10 cellular contexts compared by ENCODE assay signal in the genomic region with DNA sequence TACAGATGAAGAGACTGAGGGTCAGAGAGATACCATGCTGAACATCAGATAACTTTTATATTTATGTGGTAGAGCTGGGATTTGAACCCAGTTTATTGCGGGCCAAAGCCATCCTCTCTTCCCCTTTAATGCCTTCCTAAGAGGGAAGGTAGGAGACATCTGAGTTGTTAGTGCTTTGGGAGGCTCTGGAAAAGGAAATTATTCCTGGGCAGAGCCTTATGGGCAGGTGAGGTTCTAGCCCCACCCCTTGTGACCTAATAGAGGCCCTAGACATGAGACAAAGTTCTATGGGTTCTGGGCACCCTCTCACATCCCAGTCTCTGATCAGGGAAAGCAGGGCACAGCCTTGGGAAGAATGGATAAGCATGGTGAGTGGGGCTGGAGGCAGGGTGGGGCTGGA. TPM values are rescaled to one million over a fixed set of nuclear protein-coding genes. Genes with fewer than 3 reads are reported as not detected.
"Had no signal": no experiment of that assay in that cellular context is flagged by ENCODE, and none has a peak within 500 bp of the region (broad histone marks: within the 10 kb centered on the region; RNA-seq: fewer than 3 reads in every experiment).

A gene (plus strand): TSS at position 301 of the 400 bp plus-strand sequence. CDS start 55 bp downstream, at position 356.

- H3K4me3 ChIP-seq: GM23338, HAP-1, K562 had no signal

- H3K9me3 ChIP-seq: HAP-1 had no signal

- ATAC-seq: GM23338, HCT116, K562 had no signal

- H2AFZ ChIP-seq: GM23338 had no signal

- H3K4me1 ChIP-seq: HAP-1 had no signal

- H3K36me3 ChIP-seq: HAP-1 had no signal

- H3K27ac ChIP-seq: HL-60 had no signal

- H3K4me3 Mint-ChIP-seq: GM23338, HFFc6 had no signal

- H3K4me2 ChIP-seq: GM23338 had no signal

- H3K9me3 Mint-ChIP-seq: GM23338, HFFc6 had no signal

- DNase-seq: HFFc6, IMR-90, KG1 had no signal

- H3K27ac Mint-ChIP-seq: GM23338, HFFc6 had no signal

RNA-seq across cellular contexts. Expression of the gene that starts here (rescaled TPM):
- total RNA-seq: H1, HFFc6, HT1080, IMR-90, K562 had no signal
- polyA plus RNA-seq: IMR-90, K562 had no signal
